ENCODE assay signal across 8 cellular contexts in genomic region chr1:248837794-248838356, GRCh38. TPM values are rescaled to one million over a fixed set of nuclear protein-coding genes. Genes with fewer than 3 reads are reported as not detected.
DNase-seq lines count a peak whose midpoint lies in the region; ATAC-seq and FAIRE-seq lines count a peak whose summit lies in the region.

Gene ZNF672, plus strand, starts transcription at chr1:248838224. Its CDS starts 9,051 bp downstream, at chr1:248847275.

- H3K4me1 Mint-ChIP-seq in activated naive CD4-positive, alpha-beta T cell treated with anti-CD3 and anti-CD28 coated beads for 36 hours (ENCODE audit: low read depth) = peaks cover 22% of the 10 kb centered on the region

- FAIRE-seq in frontal cortex (lab: Jason Lieb, UNC) = no peak

- DNase-seq in NCI-H1048 (lab: John Stamatoyannopoulos, UW) (peak; percentile 99), SK-N-MC (ENCODE audit: low read depth, low spot score) (peak; percentile 52), frontal cortex (ENCODE audit: low spot score in 2 of 2) (peak; percentile 97 to 98), non-pigmented ciliary epithelial cell (ENCODE audit: low read depth) (peak; percentile 92), substantia nigra (lab: John Stamatoyannopoulos, UW) (peak; percentile 81 to 100 (median 98))
- peak; percentile 96 for DNase-seq in activated naive CD4-positive, alpha-beta T cell treated with anti-CD3 and anti-CD28 coated beads for 36 hours

- no peaks in the 10 kb centered on the region for H3K9me3 Mint-ChIP-seq in activated naive CD4-positive, alpha-beta T cell treated with anti-CD3 and anti-CD28 coated beads for 36 hours

- no peak within 1 kb of the TSS for H3K4me3 Mint-ChIP-seq in activated naive CD4-positive, alpha-beta T cell treated with anti-CD3 and anti-CD28 coated beads for 36 hours

- H3K27ac ChIP-seq in SK-N-MC (no peak within 1 kb of the TSS), substantia nigra (ENCODE audit: low read depth, low read length, poor library complexity, severe bottlenecking) (peak within 1 kb of the TSS; percentile 99)

- peak within 1 kb of the TSS; percentile 77 for H3K9ac ChIP-seq in SK-N-MC (ENCODE audit: insufficient read length)

- no peak within 1 kb of the TSS for H3K27ac Mint-ChIP-seq in activated naive CD4-positive, alpha-beta T cell treated with anti-CD3 and anti-CD28 coated beads for 36 hours

- peak; percentile 82 for ATAC-seq in HG02588 (IDR thresholded peaks at IDR 0.05; ENCODE audit: unreplicated experiment)

- H3K4me3 ChIP-seq in GM08714 (ENCODE audit: low read length) = peak within 1 kb of the TSS; percentile 64
- H3K4me3 ChIP-seq in SK-N-MC = peak within 1 kb of the TSS; percentile 90

- intact Hi-C loops in activated naive CD4-positive, alpha-beta T cell treated with anti-CD3 and anti-CD28 coated beads for 36 hours (cut with micrococcal nuclease) = loop anchor here (1.0 kb wide), 5 partner anchors 12 to 86 kb away; partner anchors contain the start of genes PGBD2 and ZNF692

- peaks cover 5% of the 10 kb centered on the region for H3K36me3 Mint-ChIP-seq in activated naive CD4-positive, alpha-beta T cell treated with anti-CD3 and anti-CD28 coated beads for 36 hours (ENCODE audit: low read depth)

- CTCF ChIA-PET in activated naive CD4-positive, alpha-beta T cell treated with anti-CD3 and anti-CD28 coated beads for 36 hours (lab: Charles Lee) = interaction anchor here (1.8 to 3.8 kb wide), 4 partner anchors 11 to 31 kb away, joined by 5 to 27 read pairs (median 10); partner anchors contain the start of genes SH3BP5L and ZNF692

- H3K9me3 ChIP-seq in SK-N-MC (ENCODE audit: low read depth, low read length) = no peaks in the 10 kb centered on the region

- H3K27me3 Mint-ChIP-seq in activated naive CD4-positive, alpha-beta T cell treated with anti-CD3 and anti-CD28 coated beads for 36 hours (ENCODE audit: low read depth) = peaks cover 2% of the 10 kb centered on the region

- no peaks in the 10 kb centered on the region for H3K36me3 ChIP-seq in SK-N-MC (ENCODE audit: insufficient read depth, low read length)

RNA-seq across cellular contexts. Expression of gene ZNF672, which starts in this region (rescaled TPM):
- 10 to 100 TPM; 51.6 to 53.4 TPM for total RNA-seq in activated naive CD4-positive, alpha-beta T cell treated with anti-CD3 and anti-CD28 coated beads for 36 hours
- 14.7 TPM for total RNA-seq in frontal cortex
